1 cellular context compared by ENCODE assay signal in the genomic region with DNA sequence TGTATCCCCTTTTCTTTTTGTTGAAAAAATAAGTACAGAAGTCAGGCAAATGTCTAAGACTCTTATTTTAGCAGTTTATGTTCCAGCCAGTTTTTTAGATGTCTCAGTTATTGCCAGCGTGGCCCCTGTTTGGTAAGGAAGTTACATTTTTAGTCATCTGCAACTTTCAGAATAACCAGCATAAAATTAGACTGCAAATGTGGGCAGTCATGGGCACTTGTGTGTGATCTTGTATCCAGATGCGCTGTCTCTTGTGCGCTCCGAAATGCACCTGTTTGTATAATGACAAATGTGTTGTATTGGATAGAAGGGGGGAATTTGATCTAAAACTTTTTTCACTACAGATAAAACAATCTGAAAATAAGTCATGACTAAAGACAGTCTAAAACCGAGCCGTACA.
TF ChIP-seq lines count a peak whose summit lies in the region.

No MANE protein-coding gene starts in this region.

TF ChIP-seq in GM12878, 131 proteins besides CTCF, POLR2A, EP300 and RAD21 (continued from another document and continues in another):
- TF ChIP-seq KDM1A (IDR thresholded peaks at IDR 0.05; ENCODE audit: borderline replicate concordance) (no peak), FOS (IDR thresholded peaks at IDR 0.05; ENCODE audit: borderline replicate concordance, extremely low read depth, insufficient read length) (no peak), YY1 (IDR thresholded peaks at IDR 0.05; ENCODE audit: low read depth, low read length) (no peak), FOXK2 (IDR thresholded peaks at IDR 0.05) (no peak), IKZF2 (IDR thresholded peaks at IDR 0.05) (peak; percentile 43 to 47), SRF (IDR thresholded peaks at IDR 0.05; ENCODE audit: low read depth in 2 of 2, low read length in 2 of 2) (no peak), RELA (IDR thresholded peaks at IDR 0.05; ENCODE audit: borderline replicate concordance, partially characterized antibody) (no peak), MTA2 (IDR thresholded peaks at IDR 0.05; ENCODE audit: low read depth) (peak; percentile 35; the same call in 1 of the 2 replicates), TBL1XR1 (IDR thresholded peaks at IDR 0.05; ENCODE audit: low read depth, low read length) (no peak; the same call in 1 of the 2 replicates), JUNB (IDR thresholded peaks at IDR 0.05) (peak; percentile 80), ZNF217 (IDR thresholded peaks at IDR 0.05) (peak; percentile 50; the same call in 1 of the 2 replicates), WRNIP1 (IDR thresholded peaks at IDR 0.05; ENCODE audit: borderline replicate concordance, low read depth, low read length) (no peak), TARDBP (IDR thresholded peaks at IDR 0.05; ENCODE audit: borderline replicate concordance) (no peak), BCL11A (IDR thresholded peaks at IDR 0.05; ENCODE audit: low read depth, low read length) (peak; percentile 17; the same call in 1 of the 2 replicates), DPF2 (IDR thresholded peaks at IDR 0.05) (peak; percentile 34; the same call in 1 of the 2 replicates), ZZZ3 (IDR thresholded peaks at IDR 0.05; ENCODE audit: control insufficient read depth, insufficient read length, low read depth) (no peak), POU2F2 (IDR thresholded peaks at IDR 0.05; ENCODE audit: borderline replicate concordance, low read depth, low read length) (peak; percentile 48; the same call in 1 of the 3 replicates), CREM (IDR thresholded peaks at IDR 0.05; ENCODE audit: low read depth) (peak; percentile 57), NR2F1 (conservative IDR thresholded peaks at IDR 0.05) (0 out of 2 replicates have a peak, but pooled peaks have one; percentile 15), CHD2 (IDR thresholded peaks at IDR 0.05; ENCODE audit: borderline replicate concordance, low read depth, low read length) (no peak), CREB1 (IDR thresholded peaks at IDR 0.05; ENCODE audit: low read depth) (0 out of 2 replicates have a peak, but pooled peaks have one; percentile 23), KAT2A (conservative IDR thresholded peaks at IDR 0.05; ENCODE audit: control insufficient read depth, low read depth, low read length) (no peak), HCFC1 (IDR thresholded peaks at IDR 0.05; ENCODE audit: low read length) (no peak), POLR2AphosphoS5 (IDR thresholded peaks at IDR 0.05; ENCODE audit: low read length) (no peak), ETV6 (conservative IDR thresholded peaks at IDR 0.05 in 1 of 2, IDR thresholded peaks at IDR 0.05 in 1 of 2; ENCODE audit: borderline replicate concordance in 1 of 2, low read depth in 1 of 2) (peak in 1 of 2 experiments; percentile 26; a peak in 1 of 4 replicates), SUZ12 (IDR thresholded peaks at IDR 0.05; ENCODE audit: unreplicated experiment) (no peak), CHD4 (IDR thresholded peaks at IDR 0.05) (no peak), CHD1 (IDR thresholded peaks at IDR 0.05; ENCODE audit: low read depth, low read length) (no peak), RBBP5 (conservative IDR thresholded peaks at IDR 0.05) (no peak), ZNF384 (IDR thresholded peaks at IDR 0.05; ENCODE audit: borderline replicate concordance, low read depth, low read length) (no peak), PAX5 (IDR thresholded peaks at IDR 0.05; ENCODE audit: borderline replicate concordance, low read depth, low read length) (peak; percentile 22; the same call in 1 of the 2 replicates), SPI1 (IDR thresholded peaks at IDR 0.05; ENCODE audit: borderline replicate concordance, insufficient read depth, low read depth, low read length) (no peak), RB1 (IDR thresholded peaks at IDR 0.05; ENCODE audit: borderline replicate concordance) (no peak)
- TF ChIP-seq, protein P1, sequence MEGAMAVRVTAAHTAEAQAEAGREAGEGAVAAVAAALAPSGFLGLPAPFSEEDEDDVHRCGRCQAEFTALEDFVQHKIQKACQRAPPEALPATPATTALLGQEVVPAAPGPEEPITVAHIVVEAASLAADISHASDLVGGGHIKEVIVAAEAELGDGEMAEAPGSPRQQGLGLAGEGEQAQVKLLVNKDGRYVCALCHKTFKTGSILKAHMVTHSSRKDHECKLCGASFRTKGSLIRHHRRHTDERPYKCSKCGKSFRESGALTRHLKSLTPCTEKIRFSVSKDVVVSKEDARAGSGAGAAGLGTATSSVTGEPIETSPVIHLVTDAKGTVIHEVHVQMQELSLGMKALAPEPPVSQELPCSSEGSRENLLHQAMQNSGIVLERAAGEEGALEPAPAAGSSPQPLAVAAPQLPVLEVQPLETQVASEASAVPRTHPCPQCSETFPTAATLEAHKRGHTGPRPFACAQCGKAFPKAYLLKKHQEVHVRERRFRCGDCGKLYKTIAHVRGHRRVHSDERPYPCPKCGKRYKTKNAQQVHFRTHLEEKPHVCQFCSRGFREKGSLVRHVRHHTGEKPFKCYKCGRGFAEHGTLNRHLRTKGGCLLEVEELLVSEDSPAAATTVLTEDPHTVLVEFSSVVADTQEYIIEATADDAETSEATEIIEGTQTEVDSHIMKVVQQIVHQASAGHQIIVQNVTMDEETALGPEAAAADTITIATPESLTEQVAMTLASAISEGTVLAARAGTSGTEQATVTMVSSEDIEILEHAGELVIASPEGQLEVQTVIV (IDR thresholded peaks at IDR 0.05; ENCODE audit: borderline replicate concordance, partially characterized antibody): no peak
- TF ChIP-seq, protein P2, sequence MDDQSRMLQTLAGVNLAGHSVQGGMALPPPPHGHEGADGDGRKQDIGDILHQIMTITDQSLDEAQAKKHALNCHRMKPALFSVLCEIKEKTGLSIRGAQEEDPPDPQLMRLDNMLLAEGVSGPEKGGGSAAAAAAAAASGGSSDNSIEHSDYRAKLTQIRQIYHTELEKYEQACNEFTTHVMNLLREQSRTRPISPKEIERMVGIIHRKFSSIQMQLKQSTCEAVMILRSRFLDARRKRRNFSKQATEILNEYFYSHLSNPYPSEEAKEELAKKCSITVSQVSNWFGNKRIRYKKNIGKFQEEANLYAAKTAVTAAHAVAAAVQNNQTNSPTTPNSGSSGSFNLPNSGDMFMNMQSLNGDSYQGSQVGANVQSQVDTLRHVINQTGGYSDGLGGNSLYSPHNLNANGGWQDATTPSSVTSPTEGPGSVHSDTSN (IDR thresholded peaks at IDR 0.05; ENCODE audit: insufficient replicate concordance, low read depth, low read length): no peak
- TF ChIP-seq, protein P3, sequence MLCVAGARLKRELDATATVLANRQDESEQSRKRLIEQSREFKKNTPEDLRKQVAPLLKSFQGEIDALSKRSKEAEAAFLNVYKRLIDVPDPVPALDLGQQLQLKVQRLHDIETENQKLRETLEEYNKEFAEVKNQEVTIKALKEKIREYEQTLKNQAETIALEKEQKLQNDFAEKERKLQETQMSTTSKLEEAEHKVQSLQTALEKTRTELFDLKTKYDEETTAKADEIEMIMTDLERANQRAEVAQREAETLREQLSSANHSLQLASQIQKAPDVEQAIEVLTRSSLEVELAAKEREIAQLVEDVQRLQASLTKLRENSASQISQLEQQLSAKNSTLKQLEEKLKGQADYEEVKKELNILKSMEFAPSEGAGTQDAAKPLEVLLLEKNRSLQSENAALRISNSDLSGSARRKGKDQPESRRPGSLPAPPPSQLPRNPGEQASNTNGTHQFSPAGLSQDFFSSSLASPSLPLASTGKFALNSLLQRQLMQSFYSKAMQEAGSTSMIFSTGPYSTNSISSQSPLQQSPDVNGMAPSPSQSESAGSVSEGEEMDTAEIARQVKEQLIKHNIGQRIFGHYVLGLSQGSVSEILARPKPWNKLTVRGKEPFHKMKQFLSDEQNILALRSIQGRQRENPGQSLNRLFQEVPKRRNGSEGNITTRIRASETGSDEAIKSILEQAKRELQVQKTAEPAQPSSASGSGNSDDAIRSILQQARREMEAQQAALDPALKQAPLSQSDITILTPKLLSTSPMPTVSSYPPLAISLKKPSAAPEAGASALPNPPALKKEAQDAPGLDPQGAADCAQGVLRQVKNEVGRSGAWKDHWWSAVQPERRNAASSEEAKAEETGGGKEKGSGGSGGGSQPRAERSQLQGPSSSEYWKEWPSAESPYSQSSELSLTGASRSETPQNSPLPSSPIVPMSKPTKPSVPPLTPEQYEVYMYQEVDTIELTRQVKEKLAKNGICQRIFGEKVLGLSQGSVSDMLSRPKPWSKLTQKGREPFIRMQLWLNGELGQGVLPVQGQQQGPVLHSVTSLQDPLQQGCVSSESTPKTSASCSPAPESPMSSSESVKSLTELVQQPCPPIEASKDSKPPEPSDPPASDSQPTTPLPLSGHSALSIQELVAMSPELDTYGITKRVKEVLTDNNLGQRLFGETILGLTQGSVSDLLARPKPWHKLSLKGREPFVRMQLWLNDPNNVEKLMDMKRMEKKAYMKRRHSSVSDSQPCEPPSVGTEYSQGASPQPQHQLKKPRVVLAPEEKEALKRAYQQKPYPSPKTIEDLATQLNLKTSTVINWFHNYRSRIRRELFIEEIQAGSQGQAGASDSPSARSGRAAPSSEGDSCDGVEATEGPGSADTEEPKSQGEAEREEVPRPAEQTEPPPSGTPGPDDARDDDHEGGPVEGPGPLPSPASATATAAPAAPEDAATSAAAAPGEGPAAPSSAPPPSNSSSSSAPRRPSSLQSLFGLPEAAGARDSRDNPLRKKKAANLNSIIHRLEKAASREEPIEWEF (IDR thresholded peaks at IDR 0.05; ENCODE audit: insufficient replicate concordance, low read depth, low read length): no peak
- TF ChIP-seq, protein P4, sequence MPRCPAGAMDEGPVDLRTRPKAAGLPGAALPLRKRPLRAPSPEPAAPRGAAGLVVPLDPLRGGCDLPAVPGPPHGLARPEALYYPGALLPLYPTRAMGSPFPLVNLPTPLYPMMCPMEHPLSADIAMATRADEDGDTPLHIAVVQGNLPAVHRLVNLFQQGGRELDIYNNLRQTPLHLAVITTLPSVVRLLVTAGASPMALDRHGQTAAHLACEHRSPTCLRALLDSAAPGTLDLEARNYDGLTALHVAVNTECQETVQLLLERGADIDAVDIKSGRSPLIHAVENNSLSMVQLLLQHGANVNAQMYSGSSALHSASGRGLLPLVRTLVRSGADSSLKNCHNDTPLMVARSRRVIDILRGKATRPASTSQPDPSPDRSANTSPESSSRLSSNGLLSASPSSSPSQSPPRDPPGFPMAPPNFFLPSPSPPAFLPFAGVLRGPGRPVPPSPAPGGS (IDR thresholded peaks at IDR 0.05; ENCODE audit: borderline replicate concordance, insufficient read depth, low read depth, low read length, poor library complexity, severe bottlenecking): peak; percentile 46
- TF ChIP-seq, protein P5, sequence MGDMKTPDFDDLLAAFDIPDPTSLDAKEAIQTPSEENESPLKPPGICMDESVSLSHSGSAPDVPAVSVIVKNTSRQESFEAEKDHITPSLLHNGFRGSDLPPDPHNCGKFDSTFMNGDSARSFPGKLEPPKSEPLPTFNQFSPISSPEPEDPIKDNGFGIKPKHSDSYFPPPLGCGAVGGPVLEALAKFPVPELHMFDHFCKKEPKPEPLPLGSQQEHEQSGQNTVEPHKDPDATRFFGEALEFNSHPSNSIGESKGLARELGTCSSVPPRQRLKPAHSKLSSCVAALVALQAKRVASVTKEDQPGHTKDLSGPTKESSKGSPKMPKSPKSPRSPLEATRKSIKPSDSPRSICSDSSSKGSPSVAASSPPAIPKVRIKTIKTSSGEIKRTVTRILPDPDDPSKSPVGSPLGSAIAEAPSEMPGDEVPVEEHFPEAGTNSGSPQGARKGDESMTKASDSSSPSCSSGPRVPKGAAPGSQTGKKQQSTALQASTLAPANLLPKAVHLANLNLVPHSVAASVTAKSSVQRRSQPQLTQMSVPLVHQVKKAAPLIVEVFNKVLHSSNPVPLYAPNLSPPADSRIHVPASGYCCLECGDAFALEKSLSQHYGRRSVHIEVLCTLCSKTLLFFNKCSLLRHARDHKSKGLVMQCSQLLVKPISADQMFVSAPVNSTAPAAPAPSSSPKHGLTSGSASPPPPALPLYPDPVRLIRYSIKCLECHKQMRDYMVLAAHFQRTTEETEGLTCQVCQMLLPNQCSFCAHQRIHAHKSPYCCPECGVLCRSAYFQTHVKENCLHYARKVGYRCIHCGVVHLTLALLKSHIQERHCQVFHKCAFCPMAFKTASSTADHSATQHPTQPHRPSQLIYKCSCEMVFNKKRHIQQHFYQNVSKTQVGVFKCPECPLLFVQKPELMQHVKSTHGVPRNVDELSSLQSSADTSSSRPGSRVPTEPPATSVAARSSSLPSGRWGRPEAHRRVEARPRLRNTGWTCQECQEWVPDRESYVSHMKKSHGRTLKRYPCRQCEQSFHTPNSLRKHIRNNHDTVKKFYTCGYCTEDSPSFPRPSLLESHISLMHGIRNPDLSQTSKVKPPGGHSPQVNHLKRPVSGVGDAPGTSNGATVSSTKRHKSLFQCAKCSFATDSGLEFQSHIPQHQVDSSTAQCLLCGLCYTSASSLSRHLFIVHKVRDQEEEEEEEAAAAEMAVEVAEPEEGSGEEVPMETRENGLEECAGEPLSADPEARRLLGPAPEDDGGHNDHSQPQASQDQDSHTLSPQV (IDR thresholded peaks at IDR 0.05): no peak
- TF ChIP-seq, protein P6, sequence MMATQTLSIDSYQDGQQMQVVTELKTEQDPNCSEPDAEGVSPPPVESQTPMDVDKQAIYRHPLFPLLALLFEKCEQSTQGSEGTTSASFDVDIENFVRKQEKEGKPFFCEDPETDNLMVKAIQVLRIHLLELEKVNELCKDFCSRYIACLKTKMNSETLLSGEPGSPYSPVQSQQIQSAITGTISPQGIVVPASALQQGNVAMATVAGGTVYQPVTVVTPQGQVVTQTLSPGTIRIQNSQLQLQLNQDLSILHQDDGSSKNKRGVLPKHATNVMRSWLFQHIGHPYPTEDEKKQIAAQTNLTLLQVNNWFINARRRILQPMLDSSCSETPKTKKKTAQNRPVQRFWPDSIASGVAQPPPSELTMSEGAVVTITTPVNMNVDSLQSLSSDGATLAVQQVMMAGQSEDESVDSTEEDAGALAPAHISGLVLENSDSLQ (IDR thresholded peaks at IDR 0.05): no peak
- TF ChIP-seq, protein P7, sequence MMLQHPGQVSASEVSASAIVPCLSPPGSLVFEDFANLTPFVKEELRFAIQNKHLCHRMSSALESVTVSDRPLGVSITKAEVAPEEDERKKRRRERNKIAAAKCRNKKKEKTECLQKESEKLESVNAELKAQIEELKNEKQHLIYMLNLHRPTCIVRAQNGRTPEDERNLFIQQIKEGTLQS (IDR thresholded peaks at IDR 0.05; ENCODE audit: borderline replicate concordance, extremely low read depth, low read depth, low read length): no peak
- TF ChIP-seq, protein P8, sequence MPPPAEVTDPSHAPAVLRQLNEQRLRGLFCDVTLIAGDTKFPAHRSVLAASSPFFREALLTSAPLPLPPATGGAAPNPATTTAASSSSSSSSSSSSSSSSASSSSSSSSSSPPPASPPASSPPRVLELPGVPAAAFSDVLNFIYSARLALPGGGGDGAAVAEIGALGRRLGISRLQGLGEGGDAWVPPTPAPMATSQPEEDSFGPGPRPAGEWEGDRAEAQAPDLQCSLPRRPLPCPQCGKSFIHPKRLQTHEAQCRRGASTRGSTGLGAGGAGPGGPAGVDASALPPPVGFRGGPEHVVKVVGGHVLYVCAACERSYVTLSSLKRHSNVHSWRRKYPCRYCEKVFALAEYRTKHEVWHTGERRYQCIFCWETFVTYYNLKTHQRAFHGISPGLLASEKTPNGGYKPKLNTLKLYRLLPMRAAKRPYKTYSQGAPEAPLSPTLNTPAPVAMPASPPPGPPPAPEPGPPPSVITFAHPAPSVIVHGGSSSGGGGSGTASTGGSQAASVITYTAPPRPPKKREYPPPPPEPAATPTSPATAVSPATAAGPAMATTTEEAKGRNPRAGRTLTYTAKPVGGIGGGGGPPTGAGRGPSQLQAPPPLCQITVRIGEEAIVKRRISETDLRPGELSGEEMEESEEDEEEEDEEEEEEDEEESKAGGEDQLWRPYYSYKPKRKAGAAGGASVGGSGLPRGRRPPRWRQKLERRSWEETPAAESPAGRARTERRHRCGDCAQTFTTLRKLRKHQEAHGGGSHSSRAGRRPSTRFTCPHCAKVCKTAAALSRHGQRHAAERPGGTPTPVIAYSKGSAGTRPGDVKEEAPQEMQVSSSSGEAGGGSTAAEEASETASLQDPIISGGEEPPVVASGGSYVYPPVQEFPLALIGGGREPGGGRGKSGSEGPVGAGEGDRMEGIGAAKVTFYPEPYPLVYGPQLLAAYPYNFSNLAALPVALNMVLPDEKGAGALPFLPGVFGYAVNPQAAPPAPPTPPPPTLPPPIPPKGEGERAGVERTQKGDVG (CRISPR knock-in tag; IDR thresholded peaks at IDR 0.05): no peak
